In the genomic region with DNA sequence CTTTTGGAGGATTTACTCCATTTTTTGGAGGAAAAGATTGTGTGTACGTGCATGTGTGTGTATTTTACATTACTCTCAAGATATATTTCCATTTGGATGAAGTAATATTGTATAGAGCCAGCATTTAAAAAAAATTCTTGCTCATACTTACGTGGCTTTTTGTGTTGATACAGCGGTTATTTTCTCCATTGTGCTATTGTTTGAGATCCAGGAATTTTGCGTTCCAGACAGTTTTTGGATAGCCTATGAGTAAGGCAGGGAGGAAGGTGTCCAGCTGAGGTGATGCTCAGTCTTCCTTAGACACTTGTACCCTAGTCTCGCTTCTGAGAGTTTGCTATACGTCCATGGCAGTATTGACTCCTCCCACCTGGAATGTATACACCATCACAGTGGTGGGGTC, we compare ENCODE assay signal across 28 cellular contexts.
"Had no signal": no experiment of that assay in that cellular context is flagged by ENCODE, and none has a peak within 500 bp of the region (broad histone marks: within the 10 kb centered on the region; RNA-seq: fewer than 3 reads in every experiment).

No MANE protein-coding gene starts in this region.

- H3K4me1 ChIP-seq: stomach, suprapubic skin, testis, thyroid gland, tibial artery, transverse colon, upper lobe of left lung, upper lobe of right lung, uterus, vagina had no signal

- H3K4me3 ChIP-seq: stomach, suprapubic skin, testis, thoracic aorta, thyroid gland, tibial artery, tibial nerve, transverse colon, upper lobe of left lung, upper lobe of right lung, uterus, vagina had no signal

- DNase-seq: stimulated activated CD4-positive, alpha-beta T cell treated with anti-CD3 and anti-CD28 coated beads, Interleukin-2, amount 100 ng/mL, for 48 hours; stimulated activated CD4-positive, alpha-beta T cell treated with anti-CD3 and anti-CD28 coated beads, Interleukin-4, amount 100 ng/mL, for 24 hours; stimulated activated CD4-positive, alpha-beta T cell treated with anti-CD3 and anti-CD28 coated beads, Interleukin-4, amount 100 ng/mL, for 4 hours; stimulated activated CD8-positive, alpha-beta memory T cell treated with anti-CD3 and anti-CD28 coated beads, Interleukin-4, amount 100 ng/mL, for 48 hours; stimulated activated naive B cell treated with anti-CD40 and anti-IgM and Interleukin-4, amounts not matched to agents 10 μg/mL and 1 μg/mL and 100 μg/mL, for 72 hours; stimulated activated naive CD4-positive, alpha-beta T cell; stimulated activated naive CD4-positive, alpha-beta T cell treated with Interleukin-2 at 50 U/mL for 16 hours; stimulated activated naive CD8-positive, alpha-beta T cell treated with anti-CD3 and anti-CD28 coated beads, Interleukin-15, amount 100 ng/mL, for 72 hours; stimulated activated naive CD8-positive, alpha-beta T cell treated with anti-CD3 and anti-CD28 coated beads, Interleukin-15, Interleukin-2, amounts not matched to agents 100 U/mL and 50 U/mL, for 24 hours; stomach; substantia nigra; testis; thyroid gland; tibial artery; transverse colon; trophoblast cell; upper lobe of left lung; upper lobe of right lung; uterus had no signal

- FAIRE-seq: urothelium cell line had no signal

- H3K9me3 ChIP-seq: testis, thyroid gland had no signal

- ATAC-seq: stimulated activated effector memory CD8-positive, alpha-beta T cell treated with anti-CD3 and anti-CD28 coated beads, Interleukin-12 subunit alpha, Interleukin-12 subunit beta, amount 100 ng/mL, for 72 hours; stimulated activated memory B cell treated with anti-CD40 and anti-IgM and Interleukin-4, amounts not matched to agents 10 μg/mL and 1 μg/mL and 100 μg/mL, for 72 hours; stimulated activated naive B cell treated with anti-CD40 and anti-IgM and Interleukin-4, amounts not matched to agents 10 μg/mL and 1 μg/mL and 100 μg/mL, for 72 hours; stimulated activated naive CD8-positive, alpha-beta T cell treated with anti-CD3 and anti-CD28 coated beads, Interleukin-15, amount 100 ng/mL, for 72 hours; stimulated activated naive CD8-positive, alpha-beta T cell treated with anti-CD3 and anti-CD28 coated beads, Interleukin-15, Interleukin-2, amounts not matched to agents 100 U/mL and 50 U/mL, for 24 hours; upper lobe of right lung had no signal

- H3K27ac ChIP-seq: stomach, suprapubic skin, testis, thoracic aorta, thyroid gland, tibial artery, tibial nerve, transverse colon, upper lobe of left lung, upper lobe of right lung, uterus, vagina had no signal

- H3K4me3 Mint-ChIP-seq: stimulated activated effector memory CD8-positive, alpha-beta T cell treated with anti-CD3 and anti-CD28 coated beads, Interleukin-12 subunit alpha, Interleukin-12 subunit beta, amount 100 ng/mL, for 72 hours; stimulated activated memory B cell treated with anti-CD40 and anti-IgM and Interleukin-4, amounts not matched to agents 10 μg/mL and 1 μg/mL and 100 μg/mL, for 72 hours; stimulated activated naive B cell treated with anti-CD40 and anti-IgM and Interleukin-4, amounts not matched to agents 10 μg/mL and 1 μg/mL and 100 μg/mL, for 72 hours; stimulated activated naive CD8-positive, alpha-beta T cell treated with anti-CD3 and anti-CD28 coated beads, Interleukin-15, amount 100 ng/mL, for 72 hours; stimulated activated naive CD8-positive, alpha-beta T cell treated with anti-CD3 and anti-CD28 coated beads, Interleukin-15, Interleukin-2, amounts not matched to agents 100 ng/mL and 50 ng/mL, for 24 hours; type B pancreatic cell had no signal

- H3K27ac Mint-ChIP-seq: stimulated activated effector memory CD8-positive, alpha-beta T cell treated with anti-CD3 and anti-CD28 coated beads, Interleukin-12 subunit alpha, Interleukin-12 subunit beta, amount 100 ng/mL, for 72 hours; stimulated activated memory B cell treated with anti-CD40 and anti-IgM and Interleukin-4, amounts not matched to agents 10 μg/mL and 1 μg/mL and 100 μg/mL, for 72 hours; stimulated activated naive B cell treated with anti-CD40 and anti-IgM and Interleukin-4, amounts not matched to agents 10 μg/mL and 1 μg/mL and 100 μg/mL, for 72 hours; stimulated activated naive CD8-positive, alpha-beta T cell treated with anti-CD3 and anti-CD28 coated beads, Interleukin-15, amount 100 ng/mL, for 72 hours; stimulated activated naive CD8-positive, alpha-beta T cell treated with anti-CD3 and anti-CD28 coated beads, Interleukin-15, Interleukin-2, amounts not matched to agents 100 ng/mL and 50 ng/mL, for 24 hours; type B pancreatic cell had no signal

- H3K36me3 ChIP-seq: stomach, suprapubic skin, thoracic aorta, thyroid gland, tibial artery, tibial nerve, transverse colon, upper lobe of left lung, upper lobe of right lung, uterus, vagina had no signal

- H3K9me3 Mint-ChIP-seq: type B pancreatic cell had no signal

- H3K27me3 ChIP-seq: stomach, suprapubic skin, testis, thyroid gland, tibial artery, tibial nerve, transverse colon, upper lobe of left lung, uterus, vagina had no signal

- H3K36me3 Mint-ChIP-seq: stimulated activated effector memory CD8-positive, alpha-beta T cell treated with anti-CD3 and anti-CD28 coated beads, Interleukin-12 subunit alpha, Interleukin-12 subunit beta, amount 100 ng/mL, for 72 hours; stimulated activated memory B cell treated with anti-CD40 and anti-IgM and Interleukin-4, amounts not matched to agents 10 μg/mL and 1 μg/mL and 100 μg/mL, for 72 hours; type B pancreatic cell had no signal

- H3K4me1 Mint-ChIP-seq: stimulated activated effector memory CD8-positive, alpha-beta T cell treated with anti-CD3 and anti-CD28 coated beads, Interleukin-12 subunit alpha, Interleukin-12 subunit beta, amount 100 ng/mL, for 72 hours; stimulated activated memory B cell treated with anti-CD40 and anti-IgM and Interleukin-4, amounts not matched to agents 10 μg/mL and 1 μg/mL and 100 μg/mL, for 72 hours; stimulated activated naive B cell treated with anti-CD40 and anti-IgM and Interleukin-4, amounts not matched to agents 10 μg/mL and 1 μg/mL and 100 μg/mL, for 72 hours; stimulated activated naive CD8-positive, alpha-beta T cell treated with anti-CD3 and anti-CD28 coated beads, Interleukin-15, amount 100 ng/mL, for 72 hours had no signal
